Comparison of ENCODE assay signal across 17 cellular contexts in the genomic region with DNA sequence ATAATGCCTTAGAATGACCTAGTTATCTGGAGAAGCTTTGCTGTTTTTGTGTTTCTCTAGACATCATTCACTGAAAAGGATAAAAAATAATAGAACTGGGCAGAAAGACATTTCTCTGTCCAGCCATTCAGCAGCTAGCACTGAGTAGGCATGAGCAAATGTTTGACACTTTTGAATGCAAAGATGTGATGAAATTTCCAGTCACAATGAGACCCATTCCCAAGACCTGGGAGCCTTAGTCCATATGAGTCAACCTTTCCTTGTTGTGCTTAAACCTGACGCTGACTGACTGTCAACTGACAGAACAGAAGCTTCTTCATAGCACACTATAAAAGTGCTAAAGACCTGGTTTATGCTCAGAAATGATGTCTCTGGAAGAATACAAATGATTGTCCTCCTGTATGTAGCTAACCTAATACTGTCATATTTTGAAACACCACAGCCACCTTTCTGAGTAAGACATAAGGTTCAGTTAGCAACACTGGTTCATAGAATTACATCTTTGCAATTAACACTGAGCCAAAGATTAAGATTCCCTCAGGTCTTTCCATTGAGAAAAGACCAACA. TPM values are rescaled to one million over a fixed set of nuclear protein-coding genes. Genes with fewer than 3 reads are reported as not detected.
A peak's percentile ranks its signal among the peaks of the same experiment; 100 is the strongest.
DNase-seq lines count a peak whose midpoint lies in the region; TF ChIP-seq lines count a peak whose summit lies in the region.
"Had no signal": no experiment of that assay in that cellular context is flagged by ENCODE, and none has a peak within 500 bp of the region (broad histone marks: within the 10 kb centered on the region; RNA-seq: fewer than 3 reads in every experiment).

No MANE protein-coding gene starts in this region.

- H3K27ac ChIP-seq in HEK293 (ENCODE audit: extremely low read depth, low read depth, low read length) (no peak overlapping the region), trophoblast cell (ENCODE audit: low read depth, low read length) (no peak overlapping the region), hepatocyte (no peak overlapping the region)
- H3K27ac ChIP-seq: GM23248, SJSA1 had no signal

- no peak overlapping the region for H2BK120ac ChIP-seq in trophoblast cell (ENCODE audit: insufficient read depth, low read length, poor library complexity)

- no peak overlapping the region for H4K8ac ChIP-seq in trophoblast cell (ENCODE audit: low read depth, low read length)

- H3K9ac ChIP-seq in trophoblast cell (ENCODE audit: low read length) = no peak overlapping the region
- H3K9ac ChIP-seq: GM23248 had no signal

- no peak overlapping the region for H3K4ac ChIP-seq in trophoblast cell (ENCODE audit: low read depth, low read length)

- no peak overlapping the region for H3K18ac ChIP-seq in trophoblast cell (ENCODE audit: low read length)

- DNase-seq in RPMI7951 (ENCODE audit: low read depth) (peak; percentile 6), dermis microvascular lymphatic vessel endothelial cell (ENCODE audit: low read depth in 2 of 2) (peak; percentile 47 to 50), trophoblast cell (peak; percentile 23 to 55), KG1 (lab: John Stamatoyannopoulos, UW) (no peak), hepatocyte (ENCODE audit: low spot score) (no peak), SIG-M5 (lab: John Stamatoyannopoulos, UW) (no peak), NCI-H2029 (lab: John Stamatoyannopoulos, UW) (no peak)
- DNase-seq: AML-193; CD4-positive, alpha-beta T cell; DMS79 treated with DMSO at 0.1 percent for 48 hours; GM23248; MG63; NCI-H2029 treated with DMSO at 0.1 percent for 48 hours; NCI-H510A treated with DMSO at 0.1 percent for 48 hours had no signal

- peaks cover 23% of the 10 kb centered on the region for H4K20me1 ChIP-seq in hepatocyte (ENCODE audit: insufficient read depth, poor library complexity, severe bottlenecking)

- H2BK12ac ChIP-seq in trophoblast cell (ENCODE audit: low read length) = no peak overlapping the region

- no peak overlapping the region for H4K91ac ChIP-seq in trophoblast cell (ENCODE audit: low read depth, low read length)

- H3K79me1 ChIP-seq in trophoblast cell (ENCODE audit: low read length) = no peaks in the 10 kb centered on the region

- no peaks in the 10 kb centered on the region for H3K9me2 ChIP-seq in hepatocyte (replicated peaks; ENCODE audit: insufficient read depth)

- no peak overlapping the region for H3K14ac ChIP-seq in trophoblast cell (ENCODE audit: low read length)

- POLR2A ChIA-PET in HEK293 (lab: Yijun Ruan, JAX) = no interaction called here

- WGBS in trophoblast cell (ENCODE audit: extremely low coverage, insufficient coverage, insufficient read length) = no CpG with 5 or more reads among the region's 1 CpG
- WGBS in hepatocyte (ENCODE audit: low lambda C conversion rate, missing lambda C conversion rate) = 71% methylated on average over 1 of the region's 1 CpG

- H3K79me2 ChIP-seq in trophoblast cell (ENCODE audit: control insufficient read depth, insufficient read depth, low read length, poor library complexity) (no peaks in the 10 kb centered on the region), hepatocyte (peaks cover 98% of the 10 kb centered on the region)

- peaks cover 3% of the 10 kb centered on the region; the same call in 1 of the 2 replicates for H3K4me1 ChIP-seq in HEK293 (ENCODE audit: control insufficient read depth, insufficient read depth, low read length)
- H3K4me1 ChIP-seq in trophoblast cell (ENCODE audit: control insufficient read depth in 1 of 2, insufficient read depth in 2 of 2, low read length in 2 of 2) = no peaks in the 10 kb centered on the region
- peaks cover 4% of the 10 kb centered on the region for H3K4me1 ChIP-seq in hepatocyte (ENCODE audit: insufficient read depth)
- H3K4me1 ChIP-seq: SJSA1 had no signal

- no peak overlapping the region for H2AK5ac ChIP-seq in trophoblast cell (ENCODE audit: low read length)

- H3K9me3 ChIP-seq in HEK293 (ENCODE audit: control insufficient read depth, insufficient read depth, low read depth, low read length) (no peaks in the 10 kb centered on the region), trophoblast cell (ENCODE audit: insufficient read depth, low read depth, low read length) (no peaks in the 10 kb centered on the region), hepatocyte (ENCODE audit: low read depth) (no peaks in the 10 kb centered on the region)
- H3K9me3 ChIP-seq: MG63, SJSA1 had no signal

- H3K36me3 ChIP-seq in HEK293 (ENCODE audit: control insufficient read depth in 2 of 2, insufficient read depth in 1 of 2, low read length in 2 of 2) (no peaks in the 10 kb centered on the region), trophoblast cell (ENCODE audit: control insufficient read depth in 1 of 2, insufficient read depth in 2 of 2, low read length in 2 of 2) (no peaks in the 10 kb centered on the region), hepatocyte (replicated peaks; ENCODE audit: insufficient read depth, low read depth) (no peaks in the 10 kb centered on the region)
- H3K36me3 ChIP-seq: MG63, SJSA1 had no signal

- TF ChIP-seq CTCF in HEK293 (tag by site-specific recombination; IDR thresholded peaks at IDR 0.05) = no peak
- no peak for TF ChIP-seq CTCF in hepatocyte (IDR thresholded peaks at IDR 0.05; ENCODE audit: poor library complexity)

- CTCF ChIA-PET in HEK293 (lab: Yijun Ruan, JAX) = no interaction called here

- no peak overlapping the region for H3K23ac ChIP-seq in trophoblast cell (ENCODE audit: low read length)

- H2AFZ ChIP-seq in trophoblast cell (ENCODE audit: insufficient read depth, low read length, poor library complexity) = no peak overlapping the region
- no peak overlapping the region for H2AFZ ChIP-seq in hepatocyte
- H2AFZ ChIP-seq: GM23248 had no signal

- H3K4me2 ChIP-seq in trophoblast cell (ENCODE audit: low read length) = no peak overlapping the region
- H3K4me2 ChIP-seq in hepatocyte = no peak overlapping the region

- no peak overlapping the region for H2BK5ac ChIP-seq in trophoblast cell (ENCODE audit: low read depth, low read length, poor library complexity)

- H3K4me3 ChIP-seq in HEK293 (ENCODE audit: low read depth, low read length) (no peak overlapping the region), trophoblast cell (ENCODE audit: low read depth, low read length) (no peak overlapping the region), hepatocyte (no peak overlapping the region)
- H3K4me3 ChIP-seq: GM23248, K562, MG63, SJSA1 had no signal

- H4K12ac ChIP-seq in trophoblast cell (ENCODE audit: low read depth, low read length) = no peak overlapping the region

- H3K27me3 ChIP-seq in trophoblast cell (ENCODE audit: insufficient read depth, low read length) = no peaks in the 10 kb centered on the region
- H3K27me3 ChIP-seq in hepatocyte = no peaks in the 10 kb centered on the region
- H3K27me3 ChIP-seq: MG63, SJSA1 had no signal

TF ChIP-seq in HEK293, 187 proteins besides CTCF, POLR2A, EP300 and RAD21:
- TF ChIP-seq ZSCAN30 (tag by site-specific recombination; IDR thresholded peaks at IDR 0.05) (no peak), REST (tag by site-specific recombination; IDR thresholded peaks at IDR 0.05) (0 out of 2 replicates have a peak, but pooled peaks have one; percentile 33), ZNF138 (tag by site-specific recombination; IDR thresholded peaks at IDR 0.05; ENCODE audit: borderline replicate concordance) (no peak), ZFP69B (tag by site-specific recombination; IDR thresholded peaks at IDR 0.05) (no peak)

RNA-seq across cellular contexts. Expression of gene RALGAPA2, which starts 17.1 kb away (rescaled TPM):
- 7.2 and 9.7 TPM in 2 replicates for total RNA-seq in RPMI7951 (2014; rRNA removed; shearing (Covaris generic))
- total RNA-seq in dermis microvascular lymphatic vessel endothelial cell (20.4 and 40.1 TPM in 2 replicates), hepatocyte (35.3 and 36.9 TPM in 2 replicates)
- 7.4 and 7.8 TPM in 2 replicates for polyA plus RNA-seq in trophoblast cell (2013)
- polyA plus RNA-seq in hepatocyte = 14.8 and 16.8 TPM in 2 replicates

Comparison
In these comparisons a context has a peak if more than half of its experiments do, and no peak if none do; other contexts are left out.
1. DNase-seq: peak in RPMI7951 (single experiment), dermis microvascular lymphatic vessel endothelial cell (2 of 2) and trophoblast cell (2 of 2); none in KG1 (single experiment), hepatocyte (single experiment), SIG-M5 (single experiment) and NCI-H2029 (single experiment).